ENCODE assay signal across 15 cellular contexts in genomic region chr11:9700105-9700801, GRCh38. TPM values are rescaled to one million over a fixed set of nuclear protein-coding genes. Genes with fewer than 3 reads are reported as not detected.
DNase-seq lines count a peak whose midpoint lies in the region; ATAC-seq, FAIRE-seq and TF ChIP-seq lines count a peak whose summit lies in the region.
"Had no signal": no experiment of that assay in that cellular context is flagged by ENCODE, and none has a peak within 500 bp of the region (broad histone marks: within the 10 kb centered on the region; RNA-seq: fewer than 3 reads in every experiment).

No MANE protein-coding gene starts in this region.

- no peaks in the 10 kb centered on the region for H3K9me1 ChIP-seq in endothelial cell of umbilical vein (replicated peaks; ENCODE audit: control insufficient read depth, extremely low read depth, insufficient read depth, low read length)

- H3K27ac ChIP-seq in left ventricle myocardium inferior (replicated peaks) = peak overlapping the region; percentile 54
- peak overlapping the region; percentile 8 for H3K27ac ChIP-seq in endothelial cell of umbilical vein (ENCODE audit: insufficient read depth, low read depth, low read length)
- peak overlapping the region; percentile 5 for H3K27ac ChIP-seq in psoas muscle
- peak overlapping the region in 1 of 4 donors; percentile 66 for H3K27ac ChIP-seq in Peyer's patch

- no peak for TF ChIP-seq POLR2A in endothelial cell of umbilical vein (IDR thresholded peaks at IDR 0.05; ENCODE audit: low read depth, low read length)
- TF ChIP-seq POLR2A in Peyer's patch (IDR thresholded peaks at IDR 0.05) = no peak

- H3K4me2 ChIP-seq in endothelial cell of umbilical vein (ENCODE audit: insufficient read depth, low read length) = no peak overlapping the region

- H3K27me3 ChIP-seq in left ventricle myocardium inferior (ENCODE audit: low read depth) = no peaks in the 10 kb centered on the region
- H3K27me3 ChIP-seq in endothelial cell of umbilical vein (ENCODE audit: control insufficient read depth in 2 of 2, insufficient read depth in 2 of 2, low read length in 2 of 2) = no peaks in the 10 kb centered on the region
- H3K27me3 ChIP-seq in psoas muscle (ENCODE audit: insufficient read depth in 3 of 3, low read length in 2 of 3) = no peaks in the 10 kb centered on the region
- no peaks in the 10 kb centered on the region for H3K27me3 ChIP-seq in Peyer's patch

- dilution Hi-C loops in endothelial cell of umbilical vein (cut with MboI; ENCODE audit: extremely low pct_ligation_motif_present, low sequenced_read_pairs) = no loop called here

- CTCF ChIA-PET in endothelial cell of umbilical vein (lab: Charles Lee) = interaction anchor here (0.7 to 2.5 kb wide), 6 partner anchors 8 to 48 kb away, joined by 3 to 7 read pairs (median 4); no protein-coding TSS in a partner anchor

- H4K20me1 ChIP-seq in endothelial cell of umbilical vein (replicated peaks; ENCODE audit: control insufficient read depth, extremely low read depth, insufficient read depth, low read length) = no peaks in the 10 kb centered on the region

- H3K9ac ChIP-seq in endothelial cell of umbilical vein (replicated peaks; ENCODE audit: extremely low read depth, insufficient read depth, low read length) = no peak overlapping the region

- H3K4me1 ChIP-seq in left ventricle myocardium inferior (peaks cover 50% of the 10 kb centered on the region), endothelial cell of umbilical vein (ENCODE audit: control insufficient read depth, extremely low read depth, insufficient read depth, low read length) (peaks cover 45% of the 10 kb centered on the region), psoas muscle (peaks cover 9% of the 10 kb centered on the region), Peyer's patch (peaks cover 0 to 5% (median 0%) of the 10 kb centered on the region in 4 donors)
- H3K4me1 ChIP-seq: Caco-2 had no signal

- FAIRE-seq in endothelial cell of umbilical vein (lab: Jason Lieb, UNC) = no peak

- WGBS in psoas muscle, 3 donors = 18 to 32% (median 24%) methylated on average over 2 of the region's 2 CpGs

- DNase-seq in left ventricle myocardium inferior = no peak
- no peak for DNase-seq in left cardiac atrium
- peak; percentile 62 for DNase-seq in endothelial cell of umbilical vein (ENCODE audit: low read depth, low spot score)
- no peak for DNase-seq in psoas muscle
- no peak for DNase-seq in COR-L47 (lab: John Stamatoyannopoulos, UW)
- DNase-seq in Peyer's patch = no peak
- DNase-seq: activated CD8-positive, alpha-beta T cell treated with anti-CD3 and anti-CD28 coated beads for 36 hours; Caco-2; foreskin melanocyte; GDM1; NCI-H2081 treated with DMSO at 0.1 percent for 48 hours; NCI-H774; SIG-M5 had no signal

- BruUV-seq in endothelial cell of umbilical vein (replicated peaks; lab: Mats Ljungman, UMichigan) = no TSS peak

- no peaks in the 10 kb centered on the region for H3K9me3 ChIP-seq in left ventricle myocardium inferior (replicated peaks)
- no peaks in the 10 kb centered on the region for H3K9me3 ChIP-seq in endothelial cell of umbilical vein (replicated peaks; ENCODE audit: control insufficient read depth, insufficient read depth, low read length)
- H3K9me3 ChIP-seq in psoas muscle = no peaks in the 10 kb centered on the region
- no peaks in the 10 kb centered on the region for H3K9me3 ChIP-seq in Peyer's patch
- H3K9me3 ChIP-seq: Caco-2 had no signal

- POLR2A ChIA-PET in endothelial cell of umbilical vein (lab: Charles Lee) = no interaction called here

- H3K4me3 ChIP-seq in left ventricle myocardium inferior = no peak overlapping the region
- H3K4me3 ChIP-seq in endothelial cell of umbilical vein (replicated peaks in 1 of 3; ENCODE audit: insufficient read depth in 1 of 3, low read depth in 1 of 3, low read length in 3 of 3) = no peak overlapping the region
- no peak overlapping the region for H3K4me3 ChIP-seq in psoas muscle
- H3K4me3 ChIP-seq in Peyer's patch = no peak overlapping the region

- peaks cover 78% of the 10 kb centered on the region for H3K79me2 ChIP-seq in endothelial cell of umbilical vein (ENCODE audit: control insufficient read depth, insufficient read depth, low read length)

- no peak for TF ChIP-seq CTCF in left ventricle myocardium inferior (IDR thresholded peaks at IDR 0.05; ENCODE audit: borderline replicate concordance)
- no peak for TF ChIP-seq CTCF in endothelial cell of umbilical vein (IDR thresholded peaks at IDR 0.05; ENCODE audit: extremely low read depth in 1 of 2, insufficient read depth in 1 of 2, low read depth in 1 of 2, low read length in 2 of 2)
- no peak for TF ChIP-seq CTCF in psoas muscle (IDR thresholded peaks at IDR 0.05)
- no peak for TF ChIP-seq CTCF in Peyer's patch (IDR thresholded peaks at IDR 0.05)

- no peak overlapping the region for H2AFZ ChIP-seq in endothelial cell of umbilical vein (ENCODE audit: low read depth, low read length)

- intact Hi-C loops in left ventricle myocardium inferior (cut with micrococcal nuclease) (no loop called here), left cardiac atrium (cut with DNase I) (no loop called here), endothelial cell of umbilical vein (cut with micrococcal nuclease) (no loop called here), psoas muscle (cut with DNase I) (no loop called here)

- ATAC-seq in left cardiac atrium (no peak), psoas muscle (no peak), HG02885 (IDR thresholded peaks at IDR 0.05; ENCODE audit: poor library complexity, unreplicated experiment) (no peak), GM21529 (IDR thresholded peaks at IDR 0.05; ENCODE audit: unreplicated experiment) (no peak)
- ATAC-seq: activated CD8-positive, alpha-beta T cell treated with anti-CD3 and anti-CD28 coated beads for 36 hours had no signal

- H3K36me3 ChIP-seq in left ventricle myocardium inferior = peaks cover 18% of the 10 kb centered on the region
- H3K36me3 ChIP-seq in endothelial cell of umbilical vein (ENCODE audit: control insufficient read depth in 2 of 2, extremely low read depth in 1 of 2, insufficient read depth in 2 of 2, low read length in 2 of 2) = peaks cover 0 to 5% of the 10 kb centered on the region in 2 experiments
- H3K36me3 ChIP-seq in psoas muscle (ENCODE audit: insufficient read depth in 1 of 2, low read depth in 1 of 2) = no peaks in the 10 kb centered on the region
- H3K36me3 ChIP-seq in Peyer's patch = peaks cover 0 to 12% (median 0%) of the 10 kb centered on the region in 3 donors

TF ChIP-seq in endothelial cell of umbilical vein, 7 proteins besides CTCF, POLR2A, EP300 and RAD21:
- TF ChIP-seq EZH2 (IDR thresholded peaks at IDR 0.05; ENCODE audit: borderline replicate concordance, low read depth, low read length, severe bottlenecking) (no peak), FOS (IDR thresholded peaks at IDR 0.05; ENCODE audit: borderline replicate concordance, insufficient read depth, low read length) (no peak), MYC (IDR thresholded peaks at IDR 0.05; ENCODE audit: low read depth, low read length) (no peak), JUN (IDR thresholded peaks at IDR 0.05; ENCODE audit: borderline replicate concordance, insufficient read depth, insufficient read length, low read depth) (no peak)

RNA-seq across cellular contexts. Expression of gene SWAP70, which starts 36.4 kb away (rescaled TPM):
- 20.6 TPM for total RNA-seq in left ventricle myocardium inferior
- 10 to 100 TPM; 27.4 to 37.7 TPM for total RNA-seq in left cardiac atrium
- total RNA-seq in endothelial cell of umbilical vein = 156 and 165 TPM in 2 replicates
- polyA plus RNA-seq in endothelial cell of umbilical vein = 39.6 and 52.5 TPM in 2 replicates
- 62.4 and 66.8 TPM in 2 replicates for polyA plus RNA-seq in endothelial cell of umbilical vein (2011; cell fraction: cytosol; rRNA removed)
- 49.5 and 63.1 TPM in 2 replicates for polyA plus RNA-seq in endothelial cell of umbilical vein (2011; cell fraction: nucleus; rRNA removed)
- polyA plus RNA-seq in endothelial cell of umbilical vein (2012) = 106 and 152 TPM in 2 replicates
- 89.0 and 89.6 TPM in 2 replicates for polyA minus RNA-seq in endothelial cell of umbilical vein
- 16.4 TPM for polyA minus RNA-seq in endothelial cell of umbilical vein (2011; cell fraction: cytosol; rRNA and poly(A)+ RNA removed)
- 49.5 and 64.0 TPM in 2 replicates for polyA minus RNA-seq in endothelial cell of umbilical vein (2011; cell fraction: nucleus; rRNA and poly(A)+ RNA removed)
- 10 to 100 TPM in 2 of 4 donors, 1 to 10 TPM in 2; 8.2 to 13.3 (median 11.0) TPM for total RNA-seq in psoas muscle
- 1 to 10 TPM; 4.3 to 5.2 (median 4.5) TPM for polyA plus RNA-seq in psoas muscle
- total RNA-seq in Peyer's patch = 10 to 100 TPM; 16.8 to 62.7 (median 26.1) TPM
